In the genomic region with DNA sequence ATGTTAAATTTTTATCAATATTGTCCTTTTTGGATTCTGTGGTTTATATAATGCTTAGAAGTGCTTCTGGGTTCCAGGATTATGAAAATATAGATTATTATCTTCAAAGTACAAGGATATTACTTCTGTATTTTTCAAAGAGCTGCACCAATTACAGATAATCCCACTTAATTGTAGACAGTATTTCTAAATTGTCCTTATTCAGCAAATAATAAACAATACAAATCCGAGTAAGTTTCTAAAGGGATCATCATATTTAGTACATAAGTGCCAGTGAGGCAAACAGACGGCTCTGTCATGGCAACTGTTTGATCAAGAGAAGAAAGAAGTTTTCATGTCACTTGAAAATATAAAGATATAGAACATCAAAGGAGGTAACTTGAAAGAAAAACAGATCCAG, we compare ENCODE assay signal across 7 cellular contexts.
"Had no signal": no experiment of that assay in that cellular context is flagged by ENCODE, and none has a peak within 500 bp of the region (broad histone marks: within the 10 kb centered on the region; RNA-seq: fewer than 3 reads in every experiment).

No MANE protein-coding gene starts in this region.

- H3K27ac Mint-ChIP-seq: H9 had no signal

- FAIRE-seq: HTR-8/SVneo had no signal

- H3K27ac ChIP-seq: KMS-11 had no signal

- H3K9ac ChIP-seq: KMS-11 had no signal

- DNase-seq: GOT3, H9, HCEC 1CT, Karpas-422, KBM-7 had no signal

- H3K4me3 Mint-ChIP-seq: H9 had no signal

- H3K9me3 Mint-ChIP-seq: H9 had no signal

- H3K4me2 ChIP-seq: KMS-11 had no signal
